In the genomic region with DNA sequence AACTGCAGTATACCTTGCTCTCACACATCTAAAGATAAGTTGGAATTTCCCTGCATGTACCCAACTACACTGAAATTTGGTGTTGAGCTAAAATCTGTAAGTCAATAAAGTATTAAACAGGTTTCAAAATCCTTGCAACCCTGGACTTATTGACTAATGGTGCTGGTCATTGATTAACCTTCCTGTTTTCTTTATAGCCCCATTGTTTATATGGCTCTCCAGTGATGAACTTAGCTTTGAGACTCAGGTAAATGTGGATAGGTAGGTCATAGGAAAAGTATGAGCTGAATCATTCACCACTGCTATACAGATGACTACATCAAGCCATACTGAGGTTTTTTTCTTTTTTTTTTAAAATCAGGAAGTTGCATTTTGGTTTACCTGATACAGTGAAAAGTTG, we compare ENCODE assay signal across 18 cellular contexts.
DNase-seq lines count a peak whose midpoint lies in the region; ATAC-seq and TF ChIP-seq lines count a peak whose summit lies in the region.
"Had no signal": no experiment of that assay in that cellular context is flagged by ENCODE, and none has a peak within 500 bp of the region (broad histone marks: within the 10 kb centered on the region; RNA-seq: fewer than 3 reads in every experiment).

No MANE protein-coding gene starts in this region.

- H2AFZ ChIP-seq in mesenchymal stem cell (ENCODE audit: low read depth, low read length) = no peak overlapping the region
- no peak overlapping the region for H2AFZ ChIP-seq in neuronal stem cell (ENCODE audit: low read length)

- H3K4me3 ChIP-seq in mesenchymal stem cell (ENCODE audit: insufficient read depth in 1 of 2, low read depth in 1 of 2, low read length in 2 of 2) (no peak overlapping the region), neuronal stem cell (ENCODE audit: low read length in 2 of 2) (no peak overlapping the region)
- H3K4me3 ChIP-seq: Peyer's patch had no signal

- H3K9ac ChIP-seq in mesenchymal stem cell (ENCODE audit: low read length) (no peak overlapping the region), neuronal stem cell (ENCODE audit: low read depth, low read length, poor library complexity) (no peak overlapping the region)

- H2BK120ac ChIP-seq in mesenchymal stem cell (ENCODE audit: low read depth, low read length) (no peak overlapping the region), neuronal stem cell (ENCODE audit: low read depth, low read length) (no peak overlapping the region)

- H4K8ac ChIP-seq in mesenchymal stem cell (ENCODE audit: low read length) (no peak overlapping the region), neuronal stem cell (ENCODE audit: low read depth, low read length) (no peak overlapping the region)

- no peaks in the 10 kb centered on the region for H3K36me3 Mint-ChIP-seq in Calu3 (ENCODE audit: insufficient read depth, unreplicated experiment)

- no peak overlapping the region for H3K23ac ChIP-seq in mesenchymal stem cell (ENCODE audit: low read length in 2 of 2)
- no peak overlapping the region for H3K23ac ChIP-seq in neuronal stem cell (ENCODE audit: low read depth, low read length, poor library complexity)

- DNase-seq in Calu3 = peak; percentile 5
- peak; percentile 59 for DNase-seq in RWPE1 (ENCODE audit: low spot score)
- peak; percentile 55 for DNase-seq in glomerular visceral epithelial cell (ENCODE audit: extremely low spot score)
- no peak for DNase-seq in mesenchymal stem cell
- DNase-seq in nucleus accumbens (lab: John Stamatoyannopoulos, UW) = no peak
- no peak for DNase-seq in neuronal stem cell (ENCODE audit: low spot score)
- no peak for DNase-seq in NCI-H2081 (lab: John Stamatoyannopoulos, UW)
- DNase-seq: GF-D8, H7, IMR-90, Kasumi-1, NCI-H1417, NCI-H1930, NCI-H2171 treated with DMSO at 0.1 percent for 48 hours, NCI-H774, Peyer's patch had no signal

- H3K79me1 ChIP-seq in mesenchymal stem cell (replicated peaks; ENCODE audit: low read length, poor library complexity, severe bottlenecking) (no peaks in the 10 kb centered on the region), neuronal stem cell (ENCODE audit: low read depth, low read length) (no peaks in the 10 kb centered on the region)

- no peak overlapping the region for H3K4me3 Mint-ChIP-seq in Calu3 (ENCODE audit: low read depth, unreplicated experiment)

- no peak overlapping the region for H3K4ac ChIP-seq in mesenchymal stem cell (ENCODE audit: low read depth in 1 of 2, low read length in 2 of 2)
- no peak overlapping the region for H3K4ac ChIP-seq in neuronal stem cell (ENCODE audit: low read length)

- CTCF ChIA-PET in Calu3 (lab: Charles Lee) (no interaction called here), RWPE1 (lab: Yijun Ruan, JAX) (no interaction called here)

- no peaks in the 10 kb centered on the region for H3K9me3 Mint-ChIP-seq in Calu3 (ENCODE audit: low read depth, unreplicated experiment)

- H3K27ac Mint-ChIP-seq in Calu3 (ENCODE audit: unreplicated experiment) = no peak overlapping the region

- H3K4me1 ChIP-seq in mesenchymal stem cell (ENCODE audit: control insufficient read depth, insufficient read depth, low read depth, low read length) (no peaks in the 10 kb centered on the region), neuronal stem cell (ENCODE audit: control insufficient read depth in 2 of 2, insufficient read depth in 1 of 2, low read depth in 1 of 2, low read length in 2 of 2) (peaks cover 4 to 7% of the 10 kb centered on the region in 2 donors)
- H3K4me1 ChIP-seq: Peyer's patch had no signal

- TF ChIP-seq CTCF in Calu3 (IDR thresholded peaks at IDR 0.05; ENCODE audit: unreplicated experiment) = no peak
- TF ChIP-seq CTCF in RWPE1 (conservative IDR thresholded peaks at IDR 0.05; ENCODE audit: low read depth) = no peak

- H2AK5ac ChIP-seq in mesenchymal stem cell (ENCODE audit: low read length, severe bottlenecking) (no peak overlapping the region), neuronal stem cell (ENCODE audit: low read depth, low read length) (no peak overlapping the region)

- no peak overlapping the region for H2BK15ac ChIP-seq in mesenchymal stem cell (ENCODE audit: low read depth, poor library complexity, severe bottlenecking)
- no peak overlapping the region for H2BK15ac ChIP-seq in neuronal stem cell (ENCODE audit: low read length)

- no peak overlapping the region for H2BK5ac ChIP-seq in mesenchymal stem cell (ENCODE audit: low read depth, low read length, poor library complexity, severe bottlenecking)
- H2BK5ac ChIP-seq in neuronal stem cell (ENCODE audit: low read length) = no peak overlapping the region

- no peaks in the 10 kb centered on the region for H3K27me3 Mint-ChIP-seq in Calu3 (ENCODE audit: unreplicated experiment)

- H3K18ac ChIP-seq in mesenchymal stem cell (ENCODE audit: low read depth in 1 of 2, low read length in 2 of 2) = no peak overlapping the region
- H3K18ac ChIP-seq in neuronal stem cell (ENCODE audit: low read length) = no peak overlapping the region

- H3K36me3 ChIP-seq in mesenchymal stem cell (ENCODE audit: control insufficient read depth in 1 of 2, insufficient read depth in 2 of 2, low read depth in 1 of 2, low read length in 2 of 2) = no peaks in the 10 kb centered on the region
- peaks cover 0 to 81% of the 10 kb centered on the region in 2 donors for H3K36me3 ChIP-seq in neuronal stem cell (replicated peaks in 1 of 2; ENCODE audit: control insufficient read depth in 2 of 2, insufficient read depth in 2 of 2, low read length in 2 of 2)
- H3K36me3 ChIP-seq: Peyer's patch had no signal

- H3K27me3 ChIP-seq in mesenchymal stem cell (ENCODE audit: control insufficient read depth in 1 of 2, insufficient read depth in 1 of 2, low read length in 2 of 2) (no peaks in the 10 kb centered on the region), neuronal stem cell (ENCODE audit: control insufficient read depth in 3 of 3, insufficient read depth in 3 of 3, low read depth in 1 of 3, low read length in 3 of 3) (no peaks in the 10 kb centered on the region)
- H3K27me3 ChIP-seq: Peyer's patch had no signal

- intact Hi-C loops in Calu3 (cut with micrococcal nuclease; ENCODE audit: unreplicated experiment) = loop anchor here (2.0 kb wide), 1 partner anchor 195 kb away; no protein-coding TSS in a partner anchor

- H3K4me1 Mint-ChIP-seq in Calu3 (ENCODE audit: low read depth, unreplicated experiment) = no peaks in the 10 kb centered on the region

- H3K4me2 ChIP-seq in mesenchymal stem cell (ENCODE audit: low read length, poor library complexity, severe bottlenecking) (no peak overlapping the region), neuronal stem cell (ENCODE audit: insufficient read depth, low read length, poor library complexity, severe bottlenecking) (no peak overlapping the region)

- POLR2A ChIA-PET in RWPE1 (lab: Yijun Ruan, JAX; ENCODE audit: low non-redundant PET) = interaction anchor here (0.6 kb wide), 1 partner anchor 702 kb away, joined by 11 read pairs; no protein-coding TSS in a partner anchor

- BruUV-seq in Calu3 (replicated peaks; lab: Mats Ljungman, UMichigan) = no TSS peak

- H3K14ac ChIP-seq in mesenchymal stem cell (ENCODE audit: low read length in 2 of 2) = no peak overlapping the region
- no peak overlapping the region for H3K14ac ChIP-seq in neuronal stem cell (ENCODE audit: low read length)

- H3K9me3 ChIP-seq in mesenchymal stem cell (ENCODE audit: control insufficient read depth, low read length) (no peaks in the 10 kb centered on the region), neuronal stem cell (replicated peaks in 1 of 2; ENCODE audit: control insufficient read depth in 2 of 2, insufficient read depth in 1 of 2, low read depth in 1 of 2, low read length in 2 of 2) (no peaks in the 10 kb centered on the region)
- H3K9me3 ChIP-seq: Peyer's patch had no signal

- ATAC-seq in GM21390 (IDR thresholded peaks at IDR 0.05; ENCODE audit: unreplicated experiment) = no peak

- H3K27ac ChIP-seq in RWPE1 (no peak overlapping the region), mesenchymal stem cell (ENCODE audit: low read length, poor library complexity, severe bottlenecking) (peak overlapping the region; percentile 54), neuronal stem cell (replicated peaks; ENCODE audit: low read length) (no peak overlapping the region)
- H3K27ac ChIP-seq: C4-2B, Peyer's patch had no signal

- H4K91ac ChIP-seq in mesenchymal stem cell (ENCODE audit: low read length) (no peak overlapping the region), neuronal stem cell (ENCODE audit: low read depth, low read length, poor library complexity) (no peak overlapping the region)

- H2BK12ac ChIP-seq in mesenchymal stem cell (ENCODE audit: low read length in 2 of 2) = no peak overlapping the region
- no peak overlapping the region for H2BK12ac ChIP-seq in neuronal stem cell (ENCODE audit: low read length)

Comparison
In these comparisons a context has a peak if more than half of its experiments do, and no peak if none do; other contexts are left out.
1. DNase-seq: peak in Calu3 (single experiment), RWPE1 (single experiment) and glomerular visceral epithelial cell (single experiment); none in mesenchymal stem cell (single experiment), nucleus accumbens (0 of 56), neuronal stem cell (single experiment) and NCI-H2081 (0 of 2).